In the genomic region with DNA sequence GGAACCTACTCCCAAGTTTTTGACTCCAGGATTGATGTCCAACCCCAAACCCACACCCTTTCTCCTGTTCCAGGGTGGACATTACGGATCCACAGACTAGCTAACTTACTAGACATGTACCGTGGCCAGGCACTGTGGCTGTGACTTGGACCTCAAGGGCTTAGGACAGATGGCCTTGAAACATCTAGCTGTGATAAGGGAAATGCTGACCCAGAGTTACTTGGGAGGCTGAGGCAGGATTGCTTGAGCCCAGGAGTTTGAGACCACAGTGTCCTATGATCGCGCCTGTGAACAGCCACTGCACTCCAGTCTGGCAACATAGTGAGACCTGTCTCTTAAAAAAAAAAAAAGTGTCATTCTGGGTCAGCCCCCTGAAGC, we compare ENCODE assay signal across 17 cellular contexts. TPM values are rescaled to one million over a fixed set of nuclear protein-coding genes. Genes with fewer than 3 reads are reported as not detected.
DNase-seq lines count a peak whose midpoint lies in the region; ATAC-seq, FAIRE-seq and TF ChIP-seq lines count a peak whose summit lies in the region.
"Had no signal": no experiment of that assay in that cellular context is flagged by ENCODE, and none has a peak within 500 bp of the region (broad histone marks: within the 10 kb centered on the region; RNA-seq: fewer than 3 reads in every experiment).

No MANE protein-coding gene starts in this region.

- TF ChIP-seq RAD21 in K562 (CRISPR knock-in tag; conservative IDR thresholded peaks at IDR 0.05 in 1 of 2, IDR thresholded peaks at IDR 0.05 in 1 of 2): no peak

- peak overlapping the region; percentile 8 for H3K4me3 ChIP-seq in CD8-positive, alpha-beta memory T cell (ENCODE audit: low read length)
- no peak overlapping the region for H3K4me3 ChIP-seq in K562
- H3K4me3 ChIP-seq: SJSA1 had no signal

- H4K20me1 ChIP-seq in K562 (replicated peaks; ENCODE audit: control insufficient read depth, insufficient read depth, low read length): peaks cover 26% of the 10 kb centered on the region

- H3K4me3 Mint-ChIP-seq in CD8-positive, alpha-beta memory T cell: peak overlapping the region in 1 of 7 donors; percentile 8
- peak overlapping the region; percentile 42 for H3K4me3 Mint-ChIP-seq in natural killer cell

- no peak for TF ChIP-seq CTCF in K562 (IDR thresholded peaks at IDR 0.05 in 2 of 3, conservative IDR thresholded peaks at IDR 0.05 in 1 of 3; ENCODE audit: insufficient read depth in 2 of 3, low read depth in 1 of 3, low read length in 3 of 3)
- no peak for TF ChIP-seq CTCF in natural killer cell (IDR thresholded peaks at IDR 0.05)

- peaks cover 0 to 26% (median 0%) of the 10 kb centered on the region in 3 donors for H3K36me3 Mint-ChIP-seq in CD8-positive, alpha-beta memory T cell
- no peaks in the 10 kb centered on the region for H3K36me3 Mint-ChIP-seq in natural killer cell

- peaks cover 82% of the 10 kb centered on the region for H3K79me2 ChIP-seq in K562 (ENCODE audit: control insufficient read depth, insufficient read depth, low read length)

- TF ChIP-seq EP300 in K562 (IDR thresholded peaks at IDR 0.05; ENCODE audit: low read length): no peak

- peaks cover 75% of the 10 kb centered on the region for H3K4me1 ChIP-seq in CD8-positive, alpha-beta memory T cell (ENCODE audit: insufficient read depth, low read length)
- H3K4me1 ChIP-seq in K562 (replicated peaks in 1 of 2; ENCODE audit: control insufficient read depth in 2 of 2, insufficient read depth in 2 of 2, low read length in 2 of 2): peaks cover 64 to 65% of the 10 kb centered on the region in 2 experiments

- CTCF ChIA-PET in CD8-positive, alpha-beta memory T cell (lab: Charles Lee): interaction anchor here (1.0 to 5.1 kb wide), 3 partner anchors 12 to 19 kb away, joined by 4 to 34 read pairs (median 5); no protein-coding TSS in a partner anchor
- CTCF ChIA-PET in K562 (lab: Yijun Ruan, JAX; ENCODE audit: low intra/inter-chr PET ratio): no interaction called here

- H3K9me1 ChIP-seq in K562 (ENCODE audit: control insufficient read depth, insufficient read depth, low read length): no peaks in the 10 kb centered on the region

- peak overlapping the region in 1 of 8 donors; percentile 73 for H3K27ac Mint-ChIP-seq in CD8-positive, alpha-beta memory T cell
- peak overlapping the region; percentile 54 to 57 for H3K27ac Mint-ChIP-seq in natural killer cell

- 78% methylated on average over 4 of the region's 4 CpGs for WGBS in K562 (ENCODE audit: insufficient coverage, low coverage, missing lambda C conversion rate)

- TF ChIP-seq POLR2A in K562 (conservative IDR thresholded peaks at IDR 0.05): no peak

- intact Hi-C loops in K562 (cut with micrococcal nuclease): no loop called here
- intact Hi-C loops in natural killer cell (cut with micrococcal nuclease): no loop called here

- in situ Hi-C loops in K562 (cut with MboI): no loop called here

- H2AFZ ChIP-seq in K562 (ENCODE audit: low read depth, low read length): no peak overlapping the region

- no peaks in the 10 kb centered on the region for H3K36me3 ChIP-seq in CD8-positive, alpha-beta memory T cell (ENCODE audit: insufficient read depth, low read length)
- peaks cover 11% of the 10 kb centered on the region; the same call in 2 of the 3 replicates for H3K36me3 ChIP-seq in K562 (ENCODE audit: control insufficient read depth, insufficient read depth, low read length)

- no peak for ATAC-seq in K562
- no peak for ATAC-seq in natural killer cell

- peak overlapping the region; percentile 28; the same call in 1 of the 2 replicates for H3K4me2 ChIP-seq in K562 (ENCODE audit: insufficient read depth, low read length)

- BruUV-seq in K562 (replicated peaks; lab: Mats Ljungman, UMichigan): no TSS peak

- POLR2A ChIA-PET in CD8-positive, alpha-beta memory T cell (lab: Charles Lee): no interaction called here
- POLR2A ChIA-PET in K562 (lab: Yijun Ruan, JAX): interaction anchor here (0.6 to 1.4 kb wide), 2 partner anchors 26 to 645 kb away, joined by 3 to 4 read pairs; no protein-coding TSS in a partner anchor

- peaks cover 73 to 91% (median 84%) of the 10 kb centered on the region in 3 donors for H3K4me1 Mint-ChIP-seq in CD8-positive, alpha-beta memory T cell
- H3K4me1 Mint-ChIP-seq in natural killer cell: peaks cover 83 to 92% of the 10 kb centered on the region in 2 donors

- FAIRE-seq in K562 (lab: Jason Lieb, UNC): peak; percentile 72
- FAIRE-seq: H54 had no signal

- no peaks in the 10 kb centered on the region for H3K9me3 ChIP-seq in CD8-positive, alpha-beta memory T cell (ENCODE audit: low read length)
- H3K9me3 ChIP-seq in K562 (replicated peaks; ENCODE audit: control insufficient read depth, insufficient read depth, low read depth, low read length): no peaks in the 10 kb centered on the region
- H3K9me3 ChIP-seq: SJSA1 had no signal

- no peak overlapping the region for H3K27ac ChIP-seq in CD8-positive, alpha-beta memory T cell (ENCODE audit: low read depth, low read length)
- H3K27ac ChIP-seq in K562 (ENCODE audit: extremely low read depth, low read depth, low read length): no peak overlapping the region
- H3K27ac ChIP-seq: C4-2B, SJSA1 had no signal

- H3K9me3 Mint-ChIP-seq in CD8-positive, alpha-beta memory T cell: no peaks in the 10 kb centered on the region
- no peaks in the 10 kb centered on the region for H3K9me3 Mint-ChIP-seq in natural killer cell

- H3K9ac ChIP-seq in K562 (ENCODE audit: insufficient read depth in 1 of 2, low read depth in 2 of 2, low read length in 2 of 2): peak overlapping the region in 1 of 2 experiments; percentile 81; a peak in 1 of 4 replicates

- H3K27me3 ChIP-seq in CD8-positive, alpha-beta memory T cell (ENCODE audit: insufficient read depth, low read length, poor library complexity, severe bottlenecking): no peaks in the 10 kb centered on the region
- H3K27me3 ChIP-seq in K562 (ENCODE audit: control insufficient read depth in 2 of 2, insufficient read depth in 2 of 2, low read length in 2 of 2): no peaks in the 10 kb centered on the region
- H3K27me3 ChIP-seq: SJSA1 had no signal

- H3K27me3 Mint-ChIP-seq in CD8-positive, alpha-beta memory T cell: no peaks in the 10 kb centered on the region
- H3K27me3 Mint-ChIP-seq in natural killer cell (ENCODE audit: low read depth in 2 of 2): no peaks in the 10 kb centered on the region

- DNase-seq in CD8-positive, alpha-beta memory T cell: no peak
- DNase-seq in K562 (ENCODE audit: extremely low read depth in 1 of 4, low spot score in 3 of 4) (no peak), natural killer cell (no peak), NCI-H146 treated with DMSO at 0.1 percent for 48 hours (lab: John Stamatoyannopoulos, UW; ENCODE audit: unreplicated experiment) (no peak)
- no peak for DNase-seq in activated naive CD4-positive, alpha-beta T cell treated with anti-CD3 and anti-CD28 coated beads, Interleukin-2, amount 50 U/mL, for 16 hours
- DNase-seq: COR-L47, DMS 273 treated with DMSO at 0.1 percent for 48 hours, DND-41, KG1, NCI-H1417, NCI-H187 treated with DMSO at 0.1 percent for 48 hours, NCI-H2227 treated with DMSO at 0.1 percent for 48 hours, NCI-H524 treated with DMSO at 0.1 percent for 48 hours had no signal

RNA-seq across cellular contexts. Expression of gene STARD3, which starts 4.2 kb away (rescaled TPM):
- total RNA-seq in CD8-positive, alpha-beta memory T cell: 10 to 100 TPM; 71.4 to 74.1 TPM
- 44.5 TPM for polyA plus RNA-seq in CD8-positive, alpha-beta memory T cell
- total RNA-seq in K562 (2011; cell fraction: chromatin; rRNA removed; ENCODE audit: low replicate concordance): 89.9 and 212 TPM in 2 replicates
- 162 and 190 TPM in 2 replicates for total RNA-seq in K562 (2011; cell fraction: nucleolus; rRNA removed)
- 132 TPM in 2 replicates for total RNA-seq in K562 (2011; cell fraction: nucleoplasm; rRNA removed)
- total RNA-seq in K562 (2014; rRNA removed) (41.1 and 46.0 TPM in 2 replicates), K562 (2014; rRNA removed; fragmentation: Illumina TruSeq; extraction: Trizol) (18.6 and 22.0 TPM in 2 replicates), K562 (2015; rRNA removed; fragmentation: Illumina TruSeq; extraction: Trizol) (31.6 and 32.1 TPM in 2 replicates), K562 (2021) (60.2 and 69.3 TPM in 2 replicates), natural killer cell (100 to 1,000 TPM in 2 of 3 donors, 10 to 100 TPM in 1; 97.1 to 115 (median 105) TPM)
- polyA plus RNA-seq in K562 (2011; rRNA removed) (64.4 and 64.9 TPM in 2 replicates), K562 (2014; fragmentation: Illumina TruSeq; extraction: Trizol) (51.1 and 62.4 TPM in 2 replicates), K562 (2014; fragmentation: Nextera tagmentation; extraction: Ambion mirVana) (1 to 10 TPM in 1 of 2 experiments, under 1 TPM in 1; 0.63 to 1.9 TPM), K562 (2014; rRNA removed) (79.9 and 87.0 TPM in 2 replicates)
- polyA plus RNA-seq in K562 (2011; cell fraction: cytosol; rRNA removed): 45.8 and 114 TPM in 2 replicates
- polyA plus RNA-seq in K562 (2011; cell fraction: nucleus; rRNA removed): 254 and 418 TPM in 2 replicates
- 58.5 and 83.7 TPM in 2 replicates for polyA plus RNA-seq in K562 (2012)
- 27.4 and 54.1 TPM in 2 replicates for polyA minus RNA-seq in K562 (2011; rRNA and poly(A)+ RNA removed)
- polyA minus RNA-seq in K562 (2011; cell fraction: cytosol; rRNA and poly(A)+ RNA removed): 25.1 and 39.6 TPM in 2 replicates
- 62.2 and 85.6 TPM in 2 replicates for polyA minus RNA-seq in K562 (2011; cell fraction: nucleus; rRNA and poly(A)+ RNA removed)

RNA-seq across cellular contexts. Expression of gene PPP1R1B, which starts 14.4 kb away (rescaled TPM):
- total RNA-seq in CD8-positive, alpha-beta memory T cell: not detected
- not detected for polyA plus RNA-seq in CD8-positive, alpha-beta memory T cell
- not detected in 2 replicates for total RNA-seq in K562 (2011; cell fraction: chromatin; rRNA removed; ENCODE audit: low replicate concordance)
- not detected in 2 replicates for total RNA-seq in K562 (2011; cell fraction: nucleolus; rRNA removed)
- not detected in 2 replicates for total RNA-seq in K562 (2011; cell fraction: nucleoplasm; rRNA removed)
- total RNA-seq in K562 (2014; rRNA removed) (not detected in 2 replicates), K562 (2014; rRNA removed; fragmentation: Illumina TruSeq; extraction: Trizol) (0.07 TPM in 1 of 2 replicates, not detected in the other), K562 (2015; rRNA removed; fragmentation: Illumina TruSeq; extraction: Trizol) (not detected in 2 replicates), K562 (2021) (0.18 TPM in 1 of 2 replicates, not detected in the other), natural killer cell (not detected)
- polyA plus RNA-seq in K562 (2011; rRNA removed) (0.10 TPM in 1 of 2 replicates, not detected in the other), K562 (2014; fragmentation: Illumina TruSeq; extraction: Trizol) (0.10 TPM in 1 of 2 replicates, not detected in the other), K562 (2014; fragmentation: Nextera tagmentation; extraction: Ambion mirVana) (under 1 TPM in 1 of 2 experiments, not detected in 1; 0.07 TPM), K562 (2014; rRNA removed) (not detected in 2 replicates)
- 0.15 TPM in 1 of 2 replicates, not detected in the other for polyA plus RNA-seq in K562 (2011; cell fraction: cytosol; rRNA removed)
- 0.07 TPM in 1 of 2 replicates, not detected in the other for polyA plus RNA-seq in K562 (2011; cell fraction: nucleus; rRNA removed)
- 0.06 and 0.14 TPM in 2 replicates for polyA plus RNA-seq in K562 (2012)
- not detected in 2 replicates for polyA minus RNA-seq in K562 (2011; rRNA and poly(A)+ RNA removed)
- polyA minus RNA-seq in K562 (2011; cell fraction: cytosol; rRNA and poly(A)+ RNA removed): not detected in 2 replicates
- polyA minus RNA-seq in K562 (2011; cell fraction: nucleus; rRNA and poly(A)+ RNA removed): not detected in 2 replicates
- total RNA-seq: SJSA1 had no signal

RNA-seq across cellular contexts. Expression of gene TCAP, which starts 24.0 kb away (rescaled TPM):
- 1 to 10 TPM in 1 of 2 experiments, under 1 TPM in 1; 0.97 to 1.6 TPM for total RNA-seq in CD8-positive, alpha-beta memory T cell
- not detected for polyA plus RNA-seq in CD8-positive, alpha-beta memory T cell
- total RNA-seq in K562 (2011; cell fraction: chromatin; rRNA removed; ENCODE audit: low replicate concordance): 3.6 and 11.8 TPM in 2 replicates
- total RNA-seq in K562 (2011; cell fraction: nucleolus; rRNA removed): 6.8 and 7.2 TPM in 2 replicates
- 5.1 and 6.0 TPM in 2 replicates for total RNA-seq in K562 (2011; cell fraction: nucleoplasm; rRNA removed)
- total RNA-seq in K562 (2014; rRNA removed): 0.82 and 1.2 TPM in 2 replicates
- total RNA-seq in K562 (2014; rRNA removed; fragmentation: Illumina TruSeq; extraction: Trizol): 0.29 and 0.33 TPM in 2 replicates
- 0.98 and 1.4 TPM in 2 replicates for total RNA-seq in K562 (2015; rRNA removed; fragmentation: Illumina TruSeq; extraction: Trizol)
- total RNA-seq in K562 (2021): 1.1 and 1.4 TPM in 2 replicates
- polyA plus RNA-seq in K562 (2011; rRNA removed): 0.58 and 0.67 TPM in 2 replicates
- polyA plus RNA-seq in K562 (2011; cell fraction: cytosol; rRNA removed): 0.34 and 0.92 TPM in 2 replicates
- polyA plus RNA-seq in K562 (2011; cell fraction: nucleus; rRNA removed): 3.7 and 7.7 TPM in 2 replicates
- 1.4 and 3.2 TPM in 2 replicates for polyA plus RNA-seq in K562 (2012)
- polyA plus RNA-seq in K562 (2014; fragmentation: Illumina TruSeq; extraction: Trizol): 0.65 and 0.73 TPM in 2 replicates
- polyA plus RNA-seq in K562 (2014; fragmentation: Nextera tagmentation; extraction: Ambion mirVana): not detected
- polyA plus RNA-seq in K562 (2014; rRNA removed): 0.86 and 1.4 TPM in 2 replicates
- polyA minus RNA-seq in K562 (2011; rRNA and poly(A)+ RNA removed): 0.33 and 0.53 TPM in 2 replicates
- polyA minus RNA-seq in K562 (2011; cell fraction: cytosol; rRNA and poly(A)+ RNA removed): not detected in 2 replicates
- 1.6 and 2.2 TPM in 2 replicates for polyA minus RNA-seq in K562 (2011; cell fraction: nucleus; rRNA and poly(A)+ RNA removed)
- 1 to 10 TPM; 1.3 to 3.8 (median 2.4) TPM for total RNA-seq in natural killer cell

RNA-seq across cellular contexts. Expression of gene PNMT, which starts 27.1 kb away (rescaled TPM):
- not detected for total RNA-seq in CD8-positive, alpha-beta memory T cell
- 0.39 TPM for polyA plus RNA-seq in CD8-positive, alpha-beta memory T cell
- total RNA-seq in K562 (2011; cell fraction: chromatin; rRNA removed; ENCODE audit: low replicate concordance): 0.81 and 8.9 TPM in 2 replicates
- total RNA-seq in K562 (2011; cell fraction: nucleolus; rRNA removed): 7.3 and 7.9 TPM in 2 replicates
- 6.0 and 8.4 TPM in 2 replicates for total RNA-seq in K562 (2011; cell fraction: nucleoplasm; rRNA removed)
- total RNA-seq in K562 (2014; rRNA removed) (15.8 and 18.1 TPM in 2 replicates), K562 (2014; rRNA removed; fragmentation: Illumina TruSeq; extraction: Trizol) (2.0 and 3.0 TPM in 2 replicates), K562 (2015; rRNA removed; fragmentation: Illumina TruSeq; extraction: Trizol) (9.0 and 9.6 TPM in 2 replicates), K562 (2021) (17.2 and 17.4 TPM in 2 replicates), natural killer cell (1 to 10 TPM; 1.2 to 2.5 (median 2.2) TPM)
- polyA plus RNA-seq in K562 (2011; rRNA removed) (3.3 and 5.8 TPM in 2 replicates), K562 (2014; fragmentation: Illumina TruSeq; extraction: Trizol) (3.1 and 9.3 TPM in 2 replicates), K562 (2014; fragmentation: Nextera tagmentation; extraction: Ambion mirVana) (1 to 10 TPM in 1 of 2 experiments, under 1 TPM in 1; 0.55 to 1.5 TPM), K562 (2014; rRNA removed) (17.8 and 20.0 TPM in 2 replicates)
- 3.3 and 24.0 TPM in 2 replicates for polyA plus RNA-seq in K562 (2011; cell fraction: cytosol; rRNA removed)
- polyA plus RNA-seq in K562 (2011; cell fraction: nucleus; rRNA removed): 8.7 and 33.8 TPM in 2 replicates
- 23.3 and 34.1 TPM in 2 replicates for polyA plus RNA-seq in K562 (2012)
- polyA minus RNA-seq in K562 (2011; rRNA and poly(A)+ RNA removed): 0.21 and 1.8 TPM in 2 replicates
- polyA minus RNA-seq in K562 (2011; cell fraction: cytosol; rRNA and poly(A)+ RNA removed): 1.5 and 6.7 TPM in 2 replicates
- polyA minus RNA-seq in K562 (2011; cell fraction: nucleus; rRNA and poly(A)+ RNA removed): 1.00 and 1.8 TPM in 2 replicates
- total RNA-seq: G401, SJSA1 had no signal

RNA-seq across cellular contexts. Expression of gene NEUROD2, which starts 33.4 kb away (rescaled TPM):
- not detected for total RNA-seq in CD8-positive, alpha-beta memory T cell
- polyA plus RNA-seq in CD8-positive, alpha-beta memory T cell: not detected
- not detected in 2 replicates for total RNA-seq in K562 (2011; cell fraction: chromatin; rRNA removed; ENCODE audit: low replicate concordance)
- total RNA-seq in K562 (2011; cell fraction: nucleolus; rRNA removed): not detected in 2 replicates
- not detected in 2 replicates for total RNA-seq in K562 (2011; cell fraction: nucleoplasm; rRNA removed)
- total RNA-seq in K562 (2014; rRNA removed) (not detected in 2 replicates), K562 (2014; rRNA removed; fragmentation: Illumina TruSeq; extraction: Trizol) (not detected in 2 replicates), K562 (2015; rRNA removed; fragmentation: Illumina TruSeq; extraction: Trizol) (not detected in 2 replicates), K562 (2021) (not detected in 2 replicates), natural killer cell (not detected)
- polyA plus RNA-seq in K562 (2011; rRNA removed) (not detected in 2 replicates), K562 (2014; fragmentation: Illumina TruSeq; extraction: Trizol) (not detected in 2 replicates), K562 (2014; fragmentation: Nextera tagmentation; extraction: Ambion mirVana) (not detected), K562 (2014; rRNA removed) (not detected in 2 replicates)
- not detected in 2 replicates for polyA plus RNA-seq in K562 (2011; cell fraction: cytosol; rRNA removed)
- polyA plus RNA-seq in K562 (2011; cell fraction: nucleus; rRNA removed): not detected in 2 replicates
- 0.01 TPM in 1 of 2 replicates, not detected in the other for polyA plus RNA-seq in K562 (2012)
- not detected in 2 replicates for polyA minus RNA-seq in K562 (2011; rRNA and poly(A)+ RNA removed)
- not detected in 2 replicates for polyA minus RNA-seq in K562 (2011; cell fraction: cytosol; rRNA and poly(A)+ RNA removed)
- polyA minus RNA-seq in K562 (2011; cell fraction: nucleus; rRNA and poly(A)+ RNA removed): not detected in 2 replicates
- total RNA-seq: G401, SJSA1 had no signal
